In genomic region chr1:63772201-63772600, GRCh38 we compare ENCODE assay signal across 1 cellular context.
TF ChIP-seq lines count a peak whose summit lies in the region.

No MANE protein-coding gene starts in this region.

TF ChIP-seq in GM23338, 12 proteins besides CTCF, POLR2A, EP300 and RAD21 (continued from another document):
- TF ChIP-seq ZNF462 (CRISPR knock-in tag; IDR thresholded peaks at IDR 0.05) (no peak), EZH2 (IDR thresholded peaks at IDR 0.05; ENCODE audit: low read depth, unreplicated experiment) (no peak), REST (IDR thresholded peaks at IDR 0.05; ENCODE audit: unreplicated experiment) (no peak), CREB1 (CRISPR knock-in tag; IDR thresholded peaks at IDR 0.05; ENCODE audit: low read depth) (no peak)
